ENCODE assay signal across 7 cellular contexts in genomic region chr5:159262472-159262858, GRCh38. TPM values are rescaled to one million over a fixed set of nuclear protein-coding genes. Genes with fewer than 3 reads are reported as not detected.
DNase-seq lines count a peak whose midpoint lies in the region; ATAC-seq and TF ChIP-seq lines count a peak whose summit lies in the region.

No MANE protein-coding gene starts in this region.

- no peaks in the 10 kb centered on the region for H3K27me3 Mint-ChIP-seq in HFFc6 (ENCODE audit: insufficient read depth)
- peaks cover 8% of the 10 kb centered on the region for H3K27me3 Mint-ChIP-seq in chondrocyte (ENCODE audit: low read depth)
- H3K27me3 Mint-ChIP-seq in memory B cell: no peaks in the 10 kb centered on the region

- DNase-seq in HFFc6 (peak; percentile 10), NCI-H69 (lab: John Stamatoyannopoulos, UW) (peak; percentile 53), chondrocyte (ENCODE audit: low spot score) (no peak), memory B cell (ENCODE audit: low spot score in 2 of 2) (no peak), COLO829 (ENCODE audit: low spot score) (no peak)

- H3K36me3 Mint-ChIP-seq in HFFc6 (ENCODE audit: low read depth): peaks cover 24% of the 10 kb centered on the region
- no peaks in the 10 kb centered on the region for H3K36me3 Mint-ChIP-seq in chondrocyte (ENCODE audit: low read depth)
- peaks cover 13% of the 10 kb centered on the region for H3K36me3 Mint-ChIP-seq in memory B cell

- H3K4me1 Mint-ChIP-seq in HFFc6 (ENCODE audit: low read depth) (peaks cover 20% of the 10 kb centered on the region), chondrocyte (ENCODE audit: low read depth) (peaks cover 19% of the 10 kb centered on the region), memory B cell (peaks cover 13% of the 10 kb centered on the region)

- H3K27ac Mint-ChIP-seq in HFFc6 (peak overlapping the region; percentile 89), chondrocyte (ENCODE audit: unreplicated experiment) (peak overlapping the region; percentile 99), memory B cell (peak overlapping the region; percentile 97)

- H3K4me1 ChIP-seq in urinary bladder (ENCODE audit: insufficient read depth): peaks cover 3% of the 10 kb centered on the region

- WGBS in urinary bladder: 20% methylated on average over 10 of the region's 10 CpGs

- peak overlapping the region; percentile 88 for H3K4me3 ChIP-seq in urinary bladder (ENCODE audit: low read depth, low read length)

- no peak for TF ChIP-seq CTCF in HFFc6 (IDR thresholded peaks at IDR 0.05)
- TF ChIP-seq CTCF in chondrocyte (IDR thresholded peaks at IDR 0.05): no peak

- peak; percentile 6 for ATAC-seq in GM18505 (IDR thresholded peaks at IDR 0.05; ENCODE audit: unreplicated experiment)
- peak; percentile 3 for ATAC-seq in memory B cell (ENCODE audit: low read depth)

- no peaks in the 10 kb centered on the region for H3K36me3 ChIP-seq in urinary bladder (ENCODE audit: insufficient read depth)

- no peaks in the 10 kb centered on the region for H3K9me3 Mint-ChIP-seq in HFFc6
- H3K9me3 Mint-ChIP-seq in chondrocyte (ENCODE audit: low read depth): no peaks in the 10 kb centered on the region
- H3K9me3 Mint-ChIP-seq in memory B cell: peaks cover 3% of the 10 kb centered on the region

- H3K4me3 Mint-ChIP-seq in HFFc6 (peak overlapping the region; percentile 97), chondrocyte (ENCODE audit: unreplicated experiment) (peak overlapping the region; percentile 94), memory B cell (peak overlapping the region; percentile 88)

- TF ChIP-seq POLR2A in GM18505 (IDR thresholded peaks at IDR 0.05; ENCODE audit: borderline replicate concordance, extremely low read depth, insufficient read depth, insufficient read length): no peak

- peak overlapping the region; percentile 64 for H3K27ac ChIP-seq in urinary bladder (ENCODE audit: low read depth)

RNA-seq across cellular contexts. Expression of gene UBLCP1, which starts 0.6 kb away (rescaled TPM):
- total RNA-seq in HFFc6 (2021; fragmentation: NEBNext Ultra II Directional; extraction: Animal tissue kit (Norgen Biotek cat#: 25700)): 10 to 100 TPM; 30.6 to 37.6 (median 35.0) TPM
- total RNA-seq in chondrocyte (31.7 to 35.5 TPM (median 33.2 TPM) in 3 replicates), urinary bladder (22.0 TPM)
- polyA plus RNA-seq in urinary bladder: 19.3 TPM

RNA-seq across cellular contexts. Expression of gene RNF145, which starts 53.1 kb away (rescaled TPM):
- 10 to 100 TPM; 69.8 to 88.1 (median 78.6) TPM for total RNA-seq in HFFc6 (2021; fragmentation: NEBNext Ultra II Directional; extraction: Animal tissue kit (Norgen Biotek cat#: 25700))
- total RNA-seq in chondrocyte (79.0 to 83.9 TPM (median 82.5 TPM) in 3 replicates), urinary bladder (47.6 TPM)
- 64.6 TPM for polyA plus RNA-seq in urinary bladder

Comparison
In these comparisons a context has a peak if more than half of its experiments do, and no peak if none do; other contexts are left out.
1. DNase-seq: peak in HFFc6 (single experiment) and NCI-H69 (single experiment); none in chondrocyte (single experiment), memory B cell (0 of 2) and COLO829 (single experiment).
2. Peak in every context shown above with its lines, with median percentiles within 50 percentile points of each other: H3K27ac Mint-ChIP-seq and H3K4me3 Mint-ChIP-seq.